ENCODE assay signal across 8 cellular contexts in the genomic region with DNA sequence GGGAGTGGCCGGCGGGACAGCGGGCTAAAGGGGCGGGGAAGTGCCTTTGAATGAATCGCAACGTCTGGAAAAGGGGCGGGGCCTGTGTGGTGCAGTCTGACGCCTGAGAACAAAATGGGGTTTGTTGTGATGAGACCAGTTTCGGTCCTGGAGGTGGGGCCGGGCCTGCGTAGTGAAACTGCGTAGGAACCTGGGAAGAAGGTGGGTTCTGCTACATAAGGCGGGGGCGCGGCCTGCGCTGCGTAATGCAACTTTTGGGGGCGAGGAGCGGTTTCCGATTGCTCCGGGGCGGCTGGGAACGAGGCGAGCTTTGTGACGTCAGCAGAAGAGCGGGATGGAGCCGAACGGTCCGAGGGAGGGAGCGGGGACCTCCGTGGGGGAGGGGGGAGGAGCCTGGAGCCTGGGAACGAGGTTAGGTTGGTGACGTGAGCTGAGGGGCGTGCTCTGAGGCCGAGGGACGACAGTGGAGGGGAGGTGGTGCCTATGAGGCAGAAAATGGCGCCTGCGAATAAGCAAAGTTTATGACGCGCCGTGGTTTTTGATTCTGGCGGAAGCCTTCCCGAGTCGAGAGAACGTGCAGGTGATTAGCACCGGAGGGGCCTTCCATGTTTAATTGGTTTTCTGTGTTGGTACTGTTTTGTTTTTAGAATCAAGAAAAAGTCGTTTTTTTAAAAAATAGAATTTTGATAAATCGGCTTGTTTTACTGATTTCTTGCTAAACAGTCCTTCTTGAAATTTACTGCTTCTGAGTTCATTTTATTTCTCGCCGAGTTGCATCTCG. TPM values are rescaled to one million over a fixed set of nuclear protein-coding genes. Genes with fewer than 3 reads are reported as not detected.
DNase-seq lines count a peak whose midpoint lies in the region; ATAC-seq and TF ChIP-seq lines count a peak whose summit lies in the region.

No MANE protein-coding gene starts in this region.

- no peaks in the 10 kb centered on the region for H3K4me1 ChIP-seq in endodermal cell (ENCODE audit: control insufficient read depth, insufficient read depth, low read length)
- H3K4me1 ChIP-seq in mesodermal cell (ENCODE audit: control insufficient read depth, insufficient read depth, low read length, poor library complexity, severe bottlenecking), result peaks cover 2% of the 10 kb centered on the region

- peak overlapping the region; percentile 100 for H3K27ac Mint-ChIP-seq in endodermal cell

- peak overlapping the region; percentile 98 for H3K9ac ChIP-seq in endodermal cell (ENCODE audit: extremely low read depth, low read length, poor library complexity, severe bottlenecking)

- H3K36me3 Mint-ChIP-seq in endodermal cell (ENCODE audit: low read depth), result peaks cover 18% of the 10 kb centered on the region

- no peaks in the 10 kb centered on the region for H3K9me3 Mint-ChIP-seq in endodermal cell

- 0 to 1% methylated on average over 1 to 33 of the region's 51 CpGs for WGBS in endodermal cell (ENCODE audit: insufficient coverage in 1 of 2, insufficient read length in 1 of 2), 2 experiments
- WGBS in mesodermal cell (ENCODE audit: insufficient coverage in 2 of 2), 2 experiments, result 0% methylated on average over 1 to 5 of the region's 51 CpGs

- H3K4me3 Mint-ChIP-seq in endodermal cell, result peak overlapping the region; percentile 84

- peak; percentile 95 for DNase-seq in Caki2 (ENCODE audit: low read depth)
- DNase-seq in HUDEP-2 (lab: John Stamatoyannopoulos, UW; ENCODE audit: unreplicated experiment in 76 of 76), result peak in 75 of 76 experiments; percentile 9 to 98 (median 90)
- peak; percentile 96 for DNase-seq in NOMO-1 treated with dmso at 0.1 percent for 144 hours (lab: John Stamatoyannopoulos, UW; ENCODE audit: unreplicated experiment)
- peak; percentile 96 for DNase-seq in activated CD8-positive, alpha-beta memory T cell treated with anti-CD3 and anti-CD28 coated beads, Interleukin-2, amount 50 U/mL, for 1 hour (ENCODE audit: extremely low read depth)
- DNase-seq in endodermal cell, result peak; percentile 99
- DNase-seq in stimulated activated CD8-positive, alpha-beta memory T cell treated with anti-CD3 and anti-CD28 coated beads, Interleukin-15, amount 100 ng/mL, for 24 hours (ENCODE audit: low read depth), result peak; percentile 74

- ATAC-seq in GM21390 (IDR thresholded peaks at IDR 0.05; ENCODE audit: unreplicated experiment), result peak; percentile 87

- peak overlapping the region; percentile 97 for H3K27ac ChIP-seq in endodermal cell (ENCODE audit: low read depth, low read length)
- peak overlapping the region; percentile 90 for H3K27ac ChIP-seq in mesodermal cell (ENCODE audit: low read depth, low read length, severe bottlenecking)

- H3K4me3 ChIP-seq in endodermal cell (ENCODE audit: low read length), result peak overlapping the region; percentile 90
- peak overlapping the region; percentile 56 for H3K4me3 ChIP-seq in mesodermal cell (ENCODE audit: extremely low read depth, insufficient read depth, low read length, poor library complexity, severe bottlenecking)

- H3K27me3 Mint-ChIP-seq in endodermal cell (ENCODE audit: insufficient read depth), result no peaks in the 10 kb centered on the region

- peaks cover 14% of the 10 kb centered on the region for H3K4me1 Mint-ChIP-seq in endodermal cell

- peaks cover under 1% of the 10 kb centered on the region for H3K36me3 ChIP-seq in endodermal cell (ENCODE audit: control insufficient read depth, insufficient read depth, low read length)
- H3K36me3 ChIP-seq in mesodermal cell (ENCODE audit: control insufficient read depth, insufficient read depth, low read length), result peaks cover 7% of the 10 kb centered on the region

- in situ Hi-C loops in Caki2 (cut with HindIII; ENCODE audit: low pct_unique_long_range_greater_than_20kb, low sequenced_read_pairs), result no loop called here

- no peak for TF ChIP-seq CTCF in endodermal cell (conservative IDR thresholded peaks at IDR 0.05)

- H3K9me3 ChIP-seq in endodermal cell (ENCODE audit: control insufficient read depth, low read length) (no peaks in the 10 kb centered on the region), mesodermal cell (ENCODE audit: control insufficient read depth, low read length) (no peaks in the 10 kb centered on the region)

- no peaks in the 10 kb centered on the region for H3K27me3 ChIP-seq in endodermal cell (ENCODE audit: control insufficient read depth, insufficient read depth, low read length, poor library complexity, severe bottlenecking)

RNA-seq across cellular contexts. Expression of a gene that starts 0.7 kb away (rescaled TPM):
- 15.8 and 39.1 TPM in 2 replicates for total RNA-seq in Caki2 (2014; rRNA removed; shearing (Covaris generic); ENCODE audit: low replicate concordance)
- 100 to 1,000 TPM; 113 to 214 TPM for total RNA-seq in endodermal cell
- 126 TPM for polyA plus RNA-seq in endodermal cell (2013, experiment 1 of 2)
- 106 TPM for polyA plus RNA-seq in endodermal cell (2013, experiment 2 of 2)
- polyA plus RNA-seq in mesodermal cell (2013, experiment 1 of 2), result 90.5 TPM
- polyA plus RNA-seq in mesodermal cell (2013, experiment 2 of 2), result 83.1 TPM

RNA-seq across cellular contexts. Expression of a gene that starts 15.0 kb away (rescaled TPM):
- total RNA-seq in Caki2 (2014; rRNA removed; shearing (Covaris generic); ENCODE audit: low replicate concordance), result 78.8 and 104 TPM in 2 replicates
- total RNA-seq in endodermal cell, result 100 to 1,000 TPM; 167 to 245 TPM
- 166 TPM for polyA plus RNA-seq in endodermal cell (2013, experiment 1 of 2)
- polyA plus RNA-seq in endodermal cell (2013, experiment 2 of 2), result 145 TPM
- 145 TPM for polyA plus RNA-seq in mesodermal cell (2013, experiment 1 of 2)
- polyA plus RNA-seq in mesodermal cell (2013, experiment 2 of 2), result 121 TPM

RNA-seq across cellular contexts. Expression of a gene that starts 39.9 kb away (rescaled TPM):
- total RNA-seq in Caki2 (2014; rRNA removed; shearing (Covaris generic); ENCODE audit: low replicate concordance), result 67.5 and 88.3 TPM in 2 replicates
- 100 to 1,000 TPM; 233 to 448 TPM for total RNA-seq in endodermal cell
- polyA plus RNA-seq in endodermal cell (2013, experiment 1 of 2), result 280 TPM
- 253 TPM for polyA plus RNA-seq in endodermal cell (2013, experiment 2 of 2)
- polyA plus RNA-seq in mesodermal cell (2013, experiment 1 of 2), result 247 TPM
- 210 TPM for polyA plus RNA-seq in mesodermal cell (2013, experiment 2 of 2)

Comparison
In these comparisons a context has a peak if more than half of its experiments do, and no peak if none do; other contexts are left out.
1. Peak in every context shown above with its lines: DNase-seq, ATAC-seq, H3K4me3 ChIP-seq and H3K27ac ChIP-seq.